11 cellular contexts compared by ENCODE assay signal in genomic region chr6:259901-260508, GRCh38. TPM values are rescaled to one million over a fixed set of nuclear protein-coding genes. Genes with fewer than 3 reads are reported as not detected.
A peak's percentile ranks its signal among the peaks of the same experiment; 100 is the strongest.
DNase-seq lines count a peak whose midpoint lies in the region; ATAC-seq and TF ChIP-seq lines count a peak whose summit lies in the region.
"Had no signal": no experiment of that assay in that cellular context is flagged by ENCODE, and none has a peak within 500 bp of the region (broad histone marks: within the 10 kb centered on the region; RNA-seq: fewer than 3 reads in every experiment).

No MANE protein-coding gene starts in this region.

- peak overlapping the region; percentile 18 for H3K27ac Mint-ChIP-seq in activated T-helper 2 cell treated with anti-CD3 and anti-CD28 coated beads, Interferon-gamma antibody, Interleukin-2, Interleukin-4, amounts not matched to agents 10 μg/mL and 5 μg/mL and 100 μg/mL, durations not matched to agents 14 hours and 24 hours and 36 hours
- no peak overlapping the region for H3K27ac Mint-ChIP-seq in MCF 10A (ENCODE audit: low read depth, unreplicated experiment)

- no peak overlapping the region for H3K4me3 ChIP-seq in ascending aorta

- intact Hi-C loops in activated T-helper 2 cell treated with anti-CD3 and anti-CD28 coated beads, Interferon-gamma antibody, Interleukin-2, Interleukin-4, amounts not matched to agents 10 μg/mL and 5 μg/mL and 100 μg/mL, durations not matched to agents 14 hours and 24 hours and 36 hours (cut with micrococcal nuclease): loop anchor here (1.0 kb wide), 1 partner anchor 11 kb away; no protein-coding TSS in a partner anchor
- intact Hi-C loops in ascending aorta (cut with DNase I): no loop called here
- intact Hi-C loops in MCF 10A (cut with micrococcal nuclease): no loop called here

- H3K36me3 ChIP-seq in ascending aorta: no peaks in the 10 kb centered on the region

- peaks cover 33% of the 10 kb centered on the region for H3K9me3 Mint-ChIP-seq in activated T-helper 2 cell treated with anti-CD3 and anti-CD28 coated beads, Interferon-gamma antibody, Interleukin-2, Interleukin-4, amounts not matched to agents 10 μg/mL and 5 μg/mL and 100 μg/mL, durations not matched to agents 14 hours and 24 hours and 36 hours
- no peaks in the 10 kb centered on the region for H3K9me3 Mint-ChIP-seq in MCF 10A (ENCODE audit: unreplicated experiment)

- H3K36me3 Mint-ChIP-seq in activated T-helper 2 cell treated with anti-CD3 and anti-CD28 coated beads, Interferon-gamma antibody, Interleukin-2, Interleukin-4, amounts not matched to agents 10 μg/mL and 5 μg/mL and 100 μg/mL, durations not matched to agents 14 hours and 24 hours and 36 hours (ENCODE audit: low read depth): no peaks in the 10 kb centered on the region
- H3K36me3 Mint-ChIP-seq in MCF 10A (ENCODE audit: insufficient read depth, unreplicated experiment): peaks cover 6% of the 10 kb centered on the region

- H3K4me3 Mint-ChIP-seq in activated T-helper 2 cell treated with anti-CD3 and anti-CD28 coated beads, Interferon-gamma antibody, Interleukin-2, Interleukin-4, amounts not matched to agents 10 μg/mL and 5 μg/mL and 100 μg/mL, durations not matched to agents 14 hours and 24 hours and 36 hours (ENCODE audit: low read depth): peak overlapping the region; percentile 3
- no peak overlapping the region for H3K4me3 Mint-ChIP-seq in MCF 10A (ENCODE audit: unreplicated experiment)

- no peaks in the 10 kb centered on the region for H3K4me1 ChIP-seq in ascending aorta

- no peaks in the 10 kb centered on the region for H3K9me3 ChIP-seq in ascending aorta

- CTCF ChIA-PET in MCF 10A (lab: Yijun Ruan, JAX): interaction anchor here (0.5 to 0.6 kb wide), 2 partner anchors 36 to 175 kb away, joined by 3 to 4 read pairs; no protein-coding TSS in a partner anchor

- H3K27me3 ChIP-seq in ascending aorta: no peaks in the 10 kb centered on the region

- POLR2A ChIA-PET in MCF 10A (lab: Yijun Ruan, JAX): interaction anchor here (1.4 to 1.5 kb wide), 2 partner anchors 29 to 42 kb away, joined by 3 to 4 read pairs; no protein-coding TSS in a partner anchor

- no peak overlapping the region for H3K27ac ChIP-seq in ascending aorta
- H3K27ac ChIP-seq: VCaP had no signal

- peaks cover 6% of the 10 kb centered on the region for H3K27me3 Mint-ChIP-seq in activated T-helper 2 cell treated with anti-CD3 and anti-CD28 coated beads, Interferon-gamma antibody, Interleukin-2, Interleukin-4, amounts not matched to agents 10 μg/mL and 5 μg/mL and 100 μg/mL, durations not matched to agents 14 hours and 24 hours and 36 hours (ENCODE audit: low read depth)
- no peaks in the 10 kb centered on the region for H3K27me3 Mint-ChIP-seq in MCF 10A (ENCODE audit: insufficient read depth, unreplicated experiment)

- ATAC-seq in GM19397 (IDR thresholded peaks at IDR 0.05; ENCODE audit: unreplicated experiment): peak; percentile 66
- peak; percentile 64 for ATAC-seq in HG03064 (IDR thresholded peaks at IDR 0.05; ENCODE audit: low read depth, unreplicated experiment)

- TF ChIP-seq CTCF in GM10266 (IDR thresholded peaks at IDR 0.05; ENCODE audit: control insufficient read depth, insufficient read depth, low read depth, missing control alignments) (no peak), ascending aorta (IDR thresholded peaks at IDR 0.05) (no peak), MCF 10A (IDR thresholded peaks at IDR 0.05; ENCODE audit: unreplicated experiment) (no peak)

- DNase-seq in GM10266 (ENCODE audit: extremely low spot score): peak; percentile 45
- no peak for DNase-seq in activated T-helper 2 cell treated with anti-CD3 and anti-CD28 coated beads, Interferon-gamma antibody, Interleukin-2, Interleukin-4, amounts not matched to agents 10 μg/mL and 5 μg/mL and 100 μg/mL, durations not matched to agents 14 hours and 24 hours and 36 hours (ENCODE audit: low spot score)
- DNase-seq in SHP77 treated with DMSO at 0.1 percent for 48 hours (lab: John Stamatoyannopoulos, UW): no peak
- DNase-seq in NCI-H82 treated with DMSO at 0.1 percent for 48 hours (lab: John Stamatoyannopoulos, UW; ENCODE audit: unreplicated experiment): no peak
- no peak for DNase-seq in ascending aorta (ENCODE audit: low spot score in 2 of 2)
- no peak for DNase-seq in MCF 10A (ENCODE audit: unreplicated experiment)
- DNase-seq: DMS53, NCI-H69 had no signal

- peaks cover 25% of the 10 kb centered on the region for H3K4me1 Mint-ChIP-seq in activated T-helper 2 cell treated with anti-CD3 and anti-CD28 coated beads, Interferon-gamma antibody, Interleukin-2, Interleukin-4, amounts not matched to agents 10 μg/mL and 5 μg/mL and 100 μg/mL, durations not matched to agents 14 hours and 24 hours and 36 hours (ENCODE audit: low read depth)
- H3K4me1 Mint-ChIP-seq in MCF 10A (ENCODE audit: insufficient read depth, unreplicated experiment): peaks cover 8% of the 10 kb centered on the region

- BruUV-seq in MCF 10A (replicated peaks; lab: Mats Ljungman, UMichigan): no TSS peak

RNA-seq across cellular contexts. Expression of gene DUSP22, which starts 32.3 kb away (rescaled TPM):
- total RNA-seq in activated T-helper 2 cell treated with anti-CD3 and anti-CD28 coated beads, Interferon-gamma antibody, Interleukin-2, Interleukin-4, amounts not matched to agents 10 μg/mL and 5 μg/mL and 100 μg/mL, durations not matched to agents 14 hours and 24 hours and 36 hours: 27.5 and 28.6 TPM in 2 replicates
- total RNA-seq in ascending aorta (216 TPM), MCF 10A (2022) (29.4 and 40.7 TPM in 2 replicates)
